Comparison of ENCODE assay signal across 11 cellular contexts in genomic region chr1:94332952-94333351, GRCh38.
A peak's percentile ranks its signal among the peaks of the same experiment; 100 is the strongest.
DNase-seq lines count a peak whose midpoint lies in the region; ATAC-seq and TF ChIP-seq lines count a peak whose summit lies in the region.
"Had no signal": no experiment of that assay in that cellular context is flagged by ENCODE, and none has a peak within 500 bp of the region (broad histone marks: within the 10 kb centered on the region; RNA-seq: fewer than 3 reads in every experiment).

No MANE protein-coding gene starts in this region.

- H3K27ac Mint-ChIP-seq in stimulated activated naive CD8-positive, alpha-beta T cell treated with anti-CD3 and anti-CD28 coated beads, Interleukin-15, amount 100 ng/mL, for 72 hours = no peak overlapping the region
- peak overlapping the region; percentile 69 for H3K27ac Mint-ChIP-seq in type B pancreatic cell
- H3K27ac Mint-ChIP-seq: activated T-helper 17 cell treated with anti-CD3 and anti-CD28 coated beads, Interleukin-2, amount 50 U/mL, for 72 hours; B cell had no signal

- H3K4me3 ChIP-seq in astrocyte of the spinal cord (ENCODE audit: low read depth, low read length) = no peak overlapping the region
- no peak overlapping the region for H3K4me3 ChIP-seq in thyroid gland (replicated peaks in 1 of 3)
- no peak overlapping the region for H3K4me3 ChIP-seq in right atrium auricular region
- no peak overlapping the region for H3K4me3 ChIP-seq in tibial nerve
- H3K4me3 ChIP-seq: ovary had no signal

- H3K4me1 Mint-ChIP-seq in stimulated activated naive CD8-positive, alpha-beta T cell treated with anti-CD3 and anti-CD28 coated beads, Interleukin-15, amount 100 ng/mL, for 72 hours = peaks cover 7% of the 10 kb centered on the region
- peaks cover 30% of the 10 kb centered on the region for H3K4me1 Mint-ChIP-seq in type B pancreatic cell (ENCODE audit: unreplicated experiment)

- H3K4me3 Mint-ChIP-seq in stimulated activated naive CD8-positive, alpha-beta T cell treated with anti-CD3 and anti-CD28 coated beads, Interleukin-15, amount 100 ng/mL, for 72 hours = no peak overlapping the region
- H3K4me3 Mint-ChIP-seq in type B pancreatic cell = peak overlapping the region; percentile 15
- H3K4me3 Mint-ChIP-seq: activated T-helper 17 cell treated with anti-CD3 and anti-CD28 coated beads, Interleukin-2, amount 50 U/mL, for 72 hours; B cell had no signal

- DNase-seq in stimulated activated naive CD8-positive, alpha-beta T cell treated with anti-CD3 and anti-CD28 coated beads, Interleukin-15, Interleukin-2, amounts not matched to agents 100 U/mL and 50 U/mL, for 24 hours = no peak
- DNase-seq in stimulated activated naive CD8-positive, alpha-beta T cell treated with anti-CD3 and anti-CD28 coated beads, Interleukin-15, amount 100 ng/mL, for 72 hours = no peak
- DNase-seq in astrocyte of the spinal cord (ENCODE audit: low read depth, low spot score) (peak; percentile 45), type B pancreatic cell (ENCODE audit: extremely low spot score, unreplicated experiment) (no peak), thyroid gland (no peak), right atrium auricular region (ENCODE audit: low spot score) (no peak), tibial nerve (ENCODE audit: low spot score in 2 of 2) (no peak)
- DNase-seq: ovary had no signal

- H3K9me3 ChIP-seq in thyroid gland (no peaks in the 10 kb centered on the region), right atrium auricular region (no peaks in the 10 kb centered on the region), tibial nerve (no peaks in the 10 kb centered on the region)
- H3K9me3 ChIP-seq: ovary had no signal

- ATAC-seq in stimulated activated naive CD8-positive, alpha-beta T cell treated with anti-CD3 and anti-CD28 coated beads, Interleukin-15, Interleukin-2, amounts not matched to agents 100 U/mL and 50 U/mL, for 24 hours = peak; percentile 36
- no peak for ATAC-seq in stimulated activated naive CD8-positive, alpha-beta T cell treated with anti-CD3 and anti-CD28 coated beads, Interleukin-15, amount 100 ng/mL, for 72 hours
- ATAC-seq in HG03039 (IDR thresholded peaks at IDR 0.05; ENCODE audit: unreplicated experiment) = peak; percentile 50
- ATAC-seq: activated T-helper 17 cell treated with anti-CD3 and anti-CD28 coated beads, Interleukin-2, amount 50 U/mL, for 72 hours had no signal

- H3K27me3 Mint-ChIP-seq in stimulated activated naive CD8-positive, alpha-beta T cell treated with anti-CD3 and anti-CD28 coated beads, Interleukin-15, amount 100 ng/mL, for 72 hours = peaks cover 20% of the 10 kb centered on the region
- no peaks in the 10 kb centered on the region for H3K27me3 Mint-ChIP-seq in type B pancreatic cell

- TF ChIP-seq POLR2A in thyroid gland (IDR thresholded peaks at IDR 0.05) = no peak
- no peak for TF ChIP-seq POLR2A in tibial nerve (IDR thresholded peaks at IDR 0.05)

- no peaks in the 10 kb centered on the region for H3K9me3 Mint-ChIP-seq in stimulated activated naive CD8-positive, alpha-beta T cell treated with anti-CD3 and anti-CD28 coated beads, Interleukin-15, amount 100 ng/mL, for 72 hours
- H3K9me3 Mint-ChIP-seq in type B pancreatic cell = no peaks in the 10 kb centered on the region
- H3K9me3 Mint-ChIP-seq: activated T-helper 17 cell treated with anti-CD3 and anti-CD28 coated beads, Interleukin-2, amount 50 U/mL, for 72 hours had no signal

- WGBS in thyroid gland, 2 donors = 73 to 80% methylated on average over 4 of the region's 4 CpGs
- 73 to 79% methylated on average over 4 of the region's 4 CpGs for WGBS in tibial nerve, 2 donors

- H3K36me3 ChIP-seq in thyroid gland (no peaks in the 10 kb centered on the region), right atrium auricular region (no peaks in the 10 kb centered on the region), tibial nerve (no peaks in the 10 kb centered on the region)
- H3K36me3 ChIP-seq: ovary had no signal

- no peak overlapping the region for H3K27ac ChIP-seq in thyroid gland
- H3K27ac ChIP-seq in right atrium auricular region = no peak overlapping the region
- no peak overlapping the region for H3K27ac ChIP-seq in tibial nerve
- H3K27ac ChIP-seq: ovary had no signal

- in situ Hi-C loops in astrocyte of the spinal cord (cut with HindIII; ENCODE audit: low sequenced_read_pairs) = no loop called here

- H3K4me1 ChIP-seq in thyroid gland (peaks cover 13 to 31% of the 10 kb centered on the region in 2 donors), right atrium auricular region (peaks cover 0 to 35% of the 10 kb centered on the region in 2 donors), tibial nerve (peaks cover 0 to 40% (median 4%) of the 10 kb centered on the region in 4 donors)

- intact Hi-C loops in thyroid gland (cut with DNase I) = loop anchor here (5.0 kb wide), 1 partner anchor 276 kb away; no protein-coding TSS in a partner anchor

- H3K27me3 ChIP-seq in thyroid gland (no peaks in the 10 kb centered on the region), right atrium auricular region (no peaks in the 10 kb centered on the region), tibial nerve (no peaks in the 10 kb centered on the region)
- H3K27me3 ChIP-seq: ovary had no signal

- TF ChIP-seq CTCF in astrocyte of the spinal cord (IDR thresholded peaks at IDR 0.05; ENCODE audit: low read depth, low read length) (no peak), type B pancreatic cell (conservative IDR thresholded peaks at IDR 0.05) (no peak), thyroid gland (IDR thresholded peaks at IDR 0.05) (no peak), right atrium auricular region (IDR thresholded peaks at IDR 0.05) (no peak), tibial nerve (IDR thresholded peaks at IDR 0.05) (no peak)

- H3K36me3 Mint-ChIP-seq in type B pancreatic cell = no peaks in the 10 kb centered on the region

- no peak for TF ChIP-seq EP300 in tibial nerve (IDR thresholded peaks at IDR 0.05)
